Comparison of ENCODE assay signal across 1 cellular context in genomic region chr15:43772624-43773023, GRCh38.
TF ChIP-seq lines count a peak whose summit lies in the region.

No MANE protein-coding gene starts in this region.

TF ChIP-seq in GM12878, 131 proteins besides CTCF, POLR2A, EP300 and RAD21:
- TF ChIP-seq POLR2AphosphoS5 (IDR thresholded peaks at IDR 0.05; ENCODE audit: low read length) = 0 out of 2 replicates have a peak, but pooled peaks have one; percentile 42
- TF ChIP-seq SREBF1 (IDR thresholded peaks at IDR 0.05; ENCODE audit: low read length) = no peak
- 0 out of 2 replicates have a peak, but pooled peaks have one; percentile 33 for TF ChIP-seq ATF2 (IDR thresholded peaks at IDR 0.05; ENCODE audit: low read length)
TF ChIP-seq in GM12878: peak in this region for 2.
